Comparison of ENCODE assay signal across 24 cellular contexts in genomic region chr5:67880876-67881275, GRCh38.
DNase-seq lines count a peak whose midpoint lies in the region; ATAC-seq, FAIRE-seq and TF ChIP-seq lines count a peak whose summit lies in the region.
"Had no signal": no experiment of that assay in that cellular context is flagged by ENCODE, and none has a peak within 500 bp of the region (broad histone marks: within the 10 kb centered on the region; RNA-seq: fewer than 3 reads in every experiment).

No MANE protein-coding gene starts in this region.

- no peak overlapping the region for H3K27ac Mint-ChIP-seq in neural progenitor cell
- H3K27ac Mint-ChIP-seq: CD8-positive, alpha-beta memory T cell had no signal

- no peak for ATAC-seq in HG02884 (IDR thresholded peaks at IDR 0.05; ENCODE audit: unreplicated experiment)
- ATAC-seq: Panc1 had no signal

- peaks cover 8% of the 10 kb centered on the region for H3K27me3 Mint-ChIP-seq in neural progenitor cell (ENCODE audit: insufficient read depth, low read depth)

- H3K4me3 ChIP-seq in bronchial epithelial cell (ENCODE audit: low read depth, low read length) (no peak overlapping the region), neural progenitor cell (no peak overlapping the region), uterus (no peak overlapping the region), ovary (no peak overlapping the region)
- H3K4me3 ChIP-seq: BLaER1 treated with 17β-estradiol and CSF1 and Interleukin-3, amounts not matched to agents 10 nM and 100 nM; MG63 had no signal

- TF ChIP-seq CTCF in bronchial epithelial cell (IDR thresholded peaks at IDR 0.05; ENCODE audit: insufficient read depth, low read length, severe bottlenecking) (no peak), neural progenitor cell (IDR thresholded peaks at IDR 0.05) (no peak), uterus (IDR thresholded peaks at IDR 0.05) (no peak), ovary (IDR thresholded peaks at IDR 0.05) (no peak)

- H2AFZ ChIP-seq in neural progenitor cell (replicated peaks), result no peak overlapping the region

- H3K4me1 Mint-ChIP-seq in neural progenitor cell, result peaks cover 3% of the 10 kb centered on the region
- H3K4me1 Mint-ChIP-seq: CD8-positive, alpha-beta memory T cell had no signal

- intact Hi-C loops in uterus (cut with DNase I; ENCODE audit: low total_unique reads) (no loop called here), ovary (cut with DNase I) (no loop called here)

- H3K36me3 Mint-ChIP-seq in neural progenitor cell, result no peaks in the 10 kb centered on the region

- peaks cover 10% of the 10 kb centered on the region for H3K4me1 ChIP-seq in neural progenitor cell
- H3K4me1 ChIP-seq in uterus, result peaks cover 0 to 8% of the 10 kb centered on the region in 2 donors
- H3K4me1 ChIP-seq in ovary (ENCODE audit: insufficient read depth), result no peaks in the 10 kb centered on the region
- H3K4me1 ChIP-seq: BLaER1 treated with 17β-estradiol and CSF1 and Interleukin-3, amounts not matched to agents 10 nM and 100 nM had no signal

- 78 to 94% (median 93%) methylated on average over 2 of the region's 2 CpGs for WGBS in ovary, 3 donors

- no peaks in the 10 kb centered on the region for H3K79me2 ChIP-seq in neural progenitor cell (ENCODE audit: low read depth)

- no peak overlapping the region for H3K4me2 ChIP-seq in neural progenitor cell
- H3K4me2 ChIP-seq: BLaER1 treated with 17β-estradiol and CSF1 and Interleukin-3, amounts not matched to agents 10 nM and 100 nM; SK-N-SH had no signal

- no peak for TF ChIP-seq POLR2A in uterus (IDR thresholded peaks at IDR 0.05)
- no peak for TF ChIP-seq POLR2A in ovary (IDR thresholded peaks at IDR 0.05)

- no peaks in the 10 kb centered on the region for H3F3A ChIP-seq in neural progenitor cell (ENCODE audit: low read depth)

- no peak for FAIRE-seq in bronchial epithelial cell (lab: Jason Lieb, UNC)
- FAIRE-seq: H54, HTR-8/SVneo had no signal

- H4K20me1 ChIP-seq in neural progenitor cell (ENCODE audit: low read depth), result no peaks in the 10 kb centered on the region
- H4K20me1 ChIP-seq: BLaER1 treated with 17β-estradiol and CSF1 and Interleukin-3, amounts not matched to agents 10 nM and 100 nM had no signal

- no peak for TF ChIP-seq EP300 in ovary (IDR thresholded peaks at IDR 0.05)

- H3K27ac ChIP-seq in neural progenitor cell (no peak overlapping the region), uterus (peak overlapping the region; percentile 49 to 50), ovary (no peak overlapping the region)
- H3K27ac ChIP-seq: BLaER1 treated with 17β-estradiol and CSF1 and Interleukin-3, amounts not matched to agents 10 nM and 100 nM; HL-60 had no signal

- H3K27me3 ChIP-seq in bronchial epithelial cell (ENCODE audit: control insufficient read depth, insufficient read depth, low read length), result no peaks in the 10 kb centered on the region
- H3K27me3 ChIP-seq in neural progenitor cell, result no peaks in the 10 kb centered on the region
- H3K27me3 ChIP-seq in uterus, result no peaks in the 10 kb centered on the region
- H3K27me3 ChIP-seq in ovary, result no peaks in the 10 kb centered on the region
- H3K27me3 ChIP-seq: BLaER1 treated with 17β-estradiol and CSF1 and Interleukin-3, amounts not matched to agents 10 nM and 100 nM; MG63 had no signal

- no peak overlapping the region for H3K9ac ChIP-seq in neural progenitor cell
- H3K9ac ChIP-seq: BLaER1 treated with 17β-estradiol and CSF1 and Interleukin-3, amounts not matched to agents 10 nM and 100 nM; SK-N-SH had no signal

- no peaks in the 10 kb centered on the region for H3K9me3 ChIP-seq in neural progenitor cell (ENCODE audit: low read depth)
- H3K9me3 ChIP-seq in uterus, result no peaks in the 10 kb centered on the region
- H3K9me3 ChIP-seq in ovary, result no peaks in the 10 kb centered on the region
- H3K9me3 ChIP-seq: BLaER1 treated with 17β-estradiol and CSF1 and Interleukin-3, amounts not matched to agents 10 nM and 100 nM; MG63; SK-N-SH had no signal

- H3K9me3 Mint-ChIP-seq in neural progenitor cell, result peaks cover 2% of the 10 kb centered on the region

- peak; percentile 6 for DNase-seq in NCI-H226
- DNase-seq in bronchial epithelial cell (ENCODE audit: low read depth), result peak; percentile 74
- peak; percentile 13 for DNase-seq in neural progenitor cell (ENCODE audit: low spot score)
- DNase-seq in uterus, result peak; percentile 18 to 36
- no peak for DNase-seq in ovary
- no peak for DNase-seq in NCI-H1092 (lab: John Stamatoyannopoulos, UW)
- no peak for DNase-seq in GM19238 (ENCODE audit: insufficient read length, low spot score)
- DNase-seq: CD8-positive, alpha-beta memory T cell; DMS79; IMR-90; MG63; NCI-H1048; NCI-H146; NCI-H2029 treated with DMSO at 0.1 percent for 48 hours; NCI-H2171; NCI-H446 treated with DMSO at 0.1 percent for 48 hours; SHP77; SK-N-SH had no signal

- no peaks in the 10 kb centered on the region for H3K36me3 ChIP-seq in bronchial epithelial cell (ENCODE audit: control insufficient read depth, insufficient read depth, low read length)
- H3K36me3 ChIP-seq in neural progenitor cell, result no peaks in the 10 kb centered on the region
- H3K36me3 ChIP-seq in uterus, result no peaks in the 10 kb centered on the region
- H3K36me3 ChIP-seq in ovary, result no peaks in the 10 kb centered on the region
- H3K36me3 ChIP-seq: BLaER1 treated with 17β-estradiol and CSF1 and Interleukin-3, amounts not matched to agents 10 nM and 100 nM; MG63 had no signal

- H3K4me3 Mint-ChIP-seq in neural progenitor cell, result no peak overlapping the region
- H3K4me3 Mint-ChIP-seq: CD8-positive, alpha-beta memory T cell had no signal

Comparison
In these comparisons a context has a peak if more than half of its experiments do, and no peak if none do; other contexts are left out.
1. DNase-seq: peak in NCI-H226 (single experiment), bronchial epithelial cell (single experiment), neural progenitor cell (single experiment) and uterus (2 of 2); none in ovary (0 of 5), NCI-H1092 (single experiment) and GM19238 (single experiment).
2. H3K27ac ChIP-seq: peak in uterus (2 of 2); none in neural progenitor cell (single experiment) and ovary (0 of 2).